16 cellular contexts compared by ENCODE assay signal in genomic region chr13:43865892-43866291, GRCh38. TPM values are rescaled to one million over a fixed set of nuclear protein-coding genes. Genes with fewer than 3 reads are reported as not detected.
A peak's percentile ranks its signal among the peaks of the same experiment; 100 is the strongest.
DNase-seq lines count a peak whose midpoint lies in the region; ATAC-seq, FAIRE-seq and TF ChIP-seq lines count a peak whose summit lies in the region.
"Had no signal": no experiment of that assay in that cellular context is flagged by ENCODE, and none has a peak within 500 bp of the region (broad histone marks: within the 10 kb centered on the region; RNA-seq: fewer than 3 reads in every experiment).

No MANE protein-coding gene starts in this region.

- TF ChIP-seq POLR2A in A549 (IDR thresholded peaks at IDR 0.05; ENCODE audit: low read length): no peak

- TF ChIP-seq CTCF in A549 (IDR thresholded peaks at IDR 0.05) (no peak), foreskin fibroblast (IDR thresholded peaks at IDR 0.05; ENCODE audit: low read depth, low read length) (no peak)

- DNase-seq in A549 (ENCODE audit: low read depth in 1 of 2, low spot score in 1 of 2) (peak in 1 of 2 experiments; percentile 35), H4 (ENCODE audit: low spot score) (peak; percentile 31), amniotic epithelial cell (ENCODE audit: low read depth) (peak; percentile 47), foreskin fibroblast (peak; percentile 83 to 91)
- DNase-seq in activated T-cell treated with anti-CD3 and anti-CD28 coated beads, Interleukin-2, amount 50 U/mL, for 4 hours: no peak
- no peak for DNase-seq in activated naive CD4-positive, alpha-beta T cell treated with anti-CD3 and anti-CD28 coated beads, Interleukin-2, amount 50 U/mL, for 16 hours
- DNase-seq: activated CD4-positive, alpha-beta T cell treated with anti-CD3 and anti-CD28 coated beads for 48 hours; H7; NCI-H1092; NCI-H446 treated with DMSO at 0.1 percent for 48 hours; posterior cingulate gyrus; T-helper 17 cell had no signal

- no peaks in the 10 kb centered on the region for H3K4me1 Mint-ChIP-seq in activated T-cell treated with anti-CD3 and anti-CD28 coated beads, Interleukin-2, amount 50 U/mL, for 4 hours (ENCODE audit: low read depth)
- H3K4me1 Mint-ChIP-seq: B cell, T-helper 17 cell had no signal

- H3K4me3 ChIP-seq in A549: no peak overlapping the region
- H3K4me3 ChIP-seq in foreskin fibroblast (ENCODE audit: low read depth in 1 of 2, low read length in 2 of 2): no peak overlapping the region

- no peak for FAIRE-seq in A549 (lab: Jason Lieb, UNC)

- H3K9me3 Mint-ChIP-seq in activated T-cell treated with anti-CD3 and anti-CD28 coated beads, Interleukin-2, amount 50 U/mL, for 4 hours: no peaks in the 10 kb centered on the region

- TF ChIP-seq EP300 in A549 (IDR thresholded peaks at IDR 0.05): no peak

- ATAC-seq in A549: no peak; a peak in 1 of 6 replicates
- no peak for ATAC-seq in GM18873 (IDR thresholded peaks at IDR 0.05; ENCODE audit: low FRiP score, unreplicated experiment)
- no peak for ATAC-seq in GM21423 (IDR thresholded peaks at IDR 0.05; ENCODE audit: unreplicated experiment)
- ATAC-seq in activated T-cell treated with anti-CD3 and anti-CD28 coated beads, Interleukin-2, amount 50 U/mL, for 4 hours: no peak
- ATAC-seq: T-helper 17 cell had no signal

- H3K4me3 Mint-ChIP-seq in activated T-cell treated with anti-CD3 and anti-CD28 coated beads, Interleukin-2, amount 50 U/mL, for 4 hours: no peak overlapping the region
- H3K4me3 Mint-ChIP-seq: B cell, T-helper 17 cell, type B pancreatic cell had no signal

- 44% methylated on average over 4 of the region's 4 CpGs for WGBS in A549 (ENCODE audit: missing lambda C conversion rate)

- H3K4me2 ChIP-seq in A549: peak overlapping the region; percentile 9; the same call in 1 of the 3 replicates

- peak overlapping the region; percentile 48 to 51; a peak in 5 of 6 replicates for H3K27ac ChIP-seq in A549

- POLR2A ChIA-PET in A549 (lab: Yijun Ruan, JAX): interaction anchor here (0.9 kb wide), 1 partner anchor 13 kb away, joined by 5 read pairs; the partner anchor contains the start of genes CCDC122 and LACC1

- TF ChIP-seq RAD21 in A549 (conservative IDR thresholded peaks at IDR 0.05 in 1 of 2, IDR thresholded peaks at IDR 0.05 in 1 of 2): no peak

- H3K4me1 ChIP-seq in A549: peaks cover 8% of the 10 kb centered on the region; the same call in 2 of the 3 replicates

- no peaks in the 10 kb centered on the region for H3K27me3 Mint-ChIP-seq in activated T-cell treated with anti-CD3 and anti-CD28 coated beads, Interleukin-2, amount 50 U/mL, for 4 hours (ENCODE audit: low read depth)
- H3K27me3 Mint-ChIP-seq: B cell, T-helper 17 cell, type B pancreatic cell had no signal

- H3K9me3 ChIP-seq in A549: no peaks in the 10 kb centered on the region

- H3K36me3 Mint-ChIP-seq in activated T-cell treated with anti-CD3 and anti-CD28 coated beads, Interleukin-2, amount 50 U/mL, for 4 hours (ENCODE audit: insufficient read depth): peaks cover 3% of the 10 kb centered on the region

- CTCF ChIA-PET in A549 (lab: Yijun Ruan, JAX): interaction anchor here (1.2 kb wide), 1 partner anchor 78 kb away, joined by 5 read pairs; no protein-coding TSS in a partner anchor

TF ChIP-seq in A549, 52 proteins besides CTCF, POLR2A, EP300 and RAD21:
- TF ChIP-seq MAFK (IDR thresholded peaks at IDR 0.05; ENCODE audit: partially characterized antibody) (peak; percentile 61), NFE2L2 (conservative IDR thresholded peaks at IDR 0.05; ENCODE audit: low read length) (peak; percentile 71), HMGXB4 (CRISPR knock-in tag; IDR thresholded peaks at IDR 0.05; ENCODE audit: borderline replicate concordance) (no peak)

RNA-seq across cellular contexts. Expression of gene CCDC122, which starts 13.6 kb away (rescaled TPM):
- polyA plus RNA-seq in A549 (2011; rRNA removed) (2.6 and 2.7 TPM in 2 replicates), A549 (2017; fragmentation: RNase III; extraction: RNeasy Plus Mini Kit Qiagen cat#74134 plus additional on column Dnase treatment) (4.3 to 6.4 TPM (median 4.5 TPM) in 3 replicates)
- 0.13 and 0.27 TPM in 2 replicates for polyA plus RNA-seq in A549 (2012; cell fraction: cytosol; rRNA removed)
- 0.20 and 0.44 TPM in 2 replicates for polyA plus RNA-seq in A549 (2012; cell fraction: nucleus; rRNA removed)
- 1.2 and 1.6 TPM in 2 replicates for polyA minus RNA-seq in A549 (2011; rRNA and poly(A)+ RNA removed)
- 0.39 and 1.3 TPM in 2 replicates for total RNA-seq in H4 (2014; rRNA removed; shearing (Covaris generic))
- 1 to 10 TPM in 1 of 3 donors, under 1 TPM in 2; 0.65 to 1.5 (median 0.95) TPM for total RNA-seq in activated T-cell treated with anti-CD3 and anti-CD28 coated beads, Interleukin-2, amount 50 U/mL, for 4 hours

RNA-seq across cellular contexts. Expression of gene LACC1, which starts 13.8 kb away (rescaled TPM):
- polyA plus RNA-seq in A549 (2011; rRNA removed): 2.9 and 4.8 TPM in 2 replicates
- polyA plus RNA-seq in A549 (2012; cell fraction: cytosol; rRNA removed): 0.57 and 0.74 TPM in 2 replicates
- polyA plus RNA-seq in A549 (2012; cell fraction: nucleus; rRNA removed): 0.37 and 0.65 TPM in 2 replicates
- polyA plus RNA-seq in A549 (2017; fragmentation: RNase III; extraction: RNeasy Plus Mini Kit Qiagen cat#74134 plus additional on column Dnase treatment): 2.2 to 3.0 TPM (median 2.8 TPM) in 3 replicates
- 0.49 and 0.58 TPM in 2 replicates for polyA minus RNA-seq in A549 (2011; rRNA and poly(A)+ RNA removed)
- total RNA-seq in H4 (2014; rRNA removed; shearing (Covaris generic)): 2.1 and 2.8 TPM in 2 replicates
- total RNA-seq in activated T-cell treated with anti-CD3 and anti-CD28 coated beads, Interleukin-2, amount 50 U/mL, for 4 hours: 1 to 10 TPM; 2.1 to 4.2 (median 4.1) TPM

Comparison
In these comparisons a context has a peak if more than half of its experiments do, and no peak if none do; other contexts are left out.
1. DNase-seq: peak in H4 (single experiment), amniotic epithelial cell (single experiment) and foreskin fibroblast (2 of 2); none in activated T-cell treated with anti-CD3 and anti-CD28 coated beads, Interleukin-2, amount 50 U/mL, for 4 hours (single experiment) and activated naive CD4-positive, alpha-beta T cell treated with anti-CD3 and anti-CD28 coated beads, Interleukin-2, amount 50 U/mL, for 16 hours (single experiment).